In genomic region chr16:28873543-28874201, GRCh38 we compare ENCODE assay signal across 2 cellular contexts.
TF ChIP-seq lines count a peak whose summit lies in the region.

No MANE protein-coding gene starts in this region.

TF ChIP-seq in SK-N-SH treated with all-trans-retinoic acid at 6 μM for 48 hours, 23 proteins besides CTCF, POLR2A, EP300 and RAD21:
- TF ChIP-seq ISL1 (CRISPR knock-in tag; IDR thresholded peaks at IDR 0.05) (no peak), ZNF70 (CRISPR knock-in tag; IDR thresholded peaks at IDR 0.05) (no peak), ESRRG (CRISPR knock-in tag; IDR thresholded peaks at IDR 0.05) (no peak), ARNTL (CRISPR knock-in tag; IDR thresholded peaks at IDR 0.05; ENCODE audit: borderline replicate concordance, low read depth) (no peak), ZFP3 (CRISPR knock-in tag; IDR thresholded peaks at IDR 0.05) (no peak), POU6F1 (CRISPR knock-in tag; IDR thresholded peaks at IDR 0.05; ENCODE audit: borderline replicate concordance, low read depth) (no peak)

TF ChIP-seq in HepG2, 621 proteins besides CTCF, POLR2A, EP300 and RAD21 (continues in another document):
- TF ChIP-seq ZNF891 (CRISPR knock-in tag; IDR thresholded peaks at IDR 0.05) (no peak), HOXA3 (CRISPR knock-in tag; IDR thresholded peaks at IDR 0.05) (peak; percentile 19; the same call in 1 of the 2 replicates), MAFG (CRISPR knock-in tag; IDR thresholded peaks at IDR 0.05) (no peak), ZNF672 (CRISPR knock-in tag; IDR thresholded peaks at IDR 0.05) (no peak), ZMAT3 (CRISPR knock-in tag; conservative IDR thresholded peaks at IDR 0.05) (no peak), ZBTB46 (CRISPR knock-in tag; IDR thresholded peaks at IDR 0.05; ENCODE audit: borderline replicate concordance) (no peak), GFI1 (CRISPR knock-in tag; IDR thresholded peaks at IDR 0.05; ENCODE audit: borderline replicate concordance) (no peak), ETV6 (CRISPR knock-in tag; conservative IDR thresholded peaks at IDR 0.05) (no peak), ZNF687 (CRISPR knock-in tag; IDR thresholded peaks at IDR 0.05) (peak; percentile 47), SMC3 (IDR thresholded peaks at IDR 0.05; ENCODE audit: low read length) (peak; percentile 57), MNT (IDR thresholded peaks at IDR 0.05) (no peak), HOXD1 (CRISPR knock-in tag; IDR thresholded peaks at IDR 0.05) (no peak), DNMT1 (CRISPR knock-in tag; IDR thresholded peaks at IDR 0.05) (no peak), KLF15 (CRISPR knock-in tag; IDR thresholded peaks at IDR 0.05; ENCODE audit: borderline replicate concordance) (no peak), FOSL1 (CRISPR knock-in tag; IDR thresholded peaks at IDR 0.05; ENCODE audit: borderline replicate concordance) (no peak), PRMT3 (CRISPR knock-in tag; IDR thresholded peaks at IDR 0.05; ENCODE audit: borderline replicate concordance, low read depth) (no peak), HHEX (CRISPR knock-in tag; IDR thresholded peaks at IDR 0.05) (no peak), HMG20A (CRISPR knock-in tag; IDR thresholded peaks at IDR 0.05; ENCODE audit: borderline replicate concordance) (no peak), HMG20B (CRISPR knock-in tag; conservative IDR thresholded peaks at IDR 0.05) (no peak), GRHL1 (CRISPR knock-in tag; conservative IDR thresholded peaks at IDR 0.05) (no peak), PBX2 (CRISPR knock-in tag; IDR thresholded peaks at IDR 0.05) (no peak), TAF1 (CRISPR knock-in tag; IDR thresholded peaks at IDR 0.05) (0 out of 2 replicates have a peak, but pooled peaks have one; percentile 15), ERF (CRISPR knock-in tag; IDR thresholded peaks at IDR 0.05) (no peak), ZNF720 (CRISPR knock-in tag; IDR thresholded peaks at IDR 0.05) (no peak), ZBTB38 (CRISPR knock-in tag; IDR thresholded peaks at IDR 0.05) (0 out of 2 replicates have a peak, but pooled peaks have one; percentile 16), ZNF619 (CRISPR knock-in tag; IDR thresholded peaks at IDR 0.05) (no peak), RXRB (CRISPR knock-in tag; IDR thresholded peaks at IDR 0.05; ENCODE audit: borderline replicate concordance) (no peak), SCMH1 (CRISPR knock-in tag; IDR thresholded peaks at IDR 0.05; ENCODE audit: borderline replicate concordance) (no peak), ZEB1 (IDR thresholded peaks at IDR 0.05; ENCODE audit: insufficient replicate concordance, low read depth) (no peak), RFX3 (CRISPR knock-in tag; IDR thresholded peaks at IDR 0.05) (no peak), KLF11 (CRISPR knock-in tag; IDR thresholded peaks at IDR 0.05) (no peak), ZNF180 (CRISPR knock-in tag; IDR thresholded peaks at IDR 0.05; ENCODE audit: borderline replicate concordance, low read depth) (no peak), ZC3H4 (CRISPR knock-in tag; IDR thresholded peaks at IDR 0.05; ENCODE audit: borderline replicate concordance) (no peak), ETV5 (CRISPR knock-in tag; IDR thresholded peaks at IDR 0.05; ENCODE audit: borderline replicate concordance) (no peak), KLF9 (CRISPR knock-in tag; IDR thresholded peaks at IDR 0.05; ENCODE audit: low read depth) (no peak), ZSCAN12 (CRISPR knock-in tag; IDR thresholded peaks at IDR 0.05) (no peak), JUNB (CRISPR knock-in tag; IDR thresholded peaks at IDR 0.05; ENCODE audit: borderline replicate concordance) (no peak), ZFYVE20 (CRISPR knock-in tag; IDR thresholded peaks at IDR 0.05; ENCODE audit: borderline replicate concordance, low read depth) (no peak), ZMAT5 (CRISPR knock-in tag; IDR thresholded peaks at IDR 0.05; ENCODE audit: borderline replicate concordance, low read depth) (no peak), FOXK1 (CRISPR knock-in tag; IDR thresholded peaks at IDR 0.05; ENCODE audit: borderline replicate concordance, low read depth) (no peak), TEF (CRISPR knock-in tag; IDR thresholded peaks at IDR 0.05) (no peak), EED (CRISPR knock-in tag; IDR thresholded peaks at IDR 0.05) (peak; percentile 73; the same call in 1 of the 2 replicates), ZBTB7B (CRISPR knock-in tag; IDR thresholded peaks at IDR 0.05) (peak; percentile 70; the same call in 1 of the 2 replicates), ZNF446 (CRISPR knock-in tag; IDR thresholded peaks at IDR 0.05) (no peak), ZNF414 (CRISPR knock-in tag; IDR thresholded peaks at IDR 0.05) (no peak), GPN1 (CRISPR knock-in tag; IDR thresholded peaks at IDR 0.05; ENCODE audit: borderline replicate concordance) (no peak)
